ENCODE assay signal across 20 cellular contexts in genomic region chr1:94623560-94624148, GRCh38.
DNase-seq lines count a peak whose midpoint lies in the region; FAIRE-seq and TF ChIP-seq lines count a peak whose summit lies in the region.
"Had no signal": no experiment of that assay in that cellular context is flagged by ENCODE, and none has a peak within 500 bp of the region (broad histone marks: within the 10 kb centered on the region; RNA-seq: fewer than 3 reads in every experiment).

No MANE protein-coding gene starts in this region.

- H3K27ac ChIP-seq in astrocyte (ENCODE audit: low read depth, low read length) = peak overlapping the region; percentile 90
- H3K27ac ChIP-seq in suprapubic skin = no peak overlapping the region
- H3K27ac ChIP-seq: adrenal gland, BLaER1, vagina had no signal

- no peaks in the 10 kb centered on the region for H4K20me1 ChIP-seq in astrocyte (ENCODE audit: insufficient read depth, low read length)
- H4K20me1 ChIP-seq: BLaER1 had no signal

- H3K36me3 ChIP-seq in astrocyte (ENCODE audit: insufficient read depth, low read length) (no peaks in the 10 kb centered on the region), suprapubic skin (no peaks in the 10 kb centered on the region)
- H3K36me3 ChIP-seq: adrenal gland, BLaER1, vagina had no signal

- no peak for TF ChIP-seq EP300 in suprapubic skin (IDR thresholded peaks at IDR 0.05)

- H3K27ac Mint-ChIP-seq in HFFc6 = peak overlapping the region; percentile 97
- H3K27ac Mint-ChIP-seq in astrocyte (ENCODE audit: unreplicated experiment) = peak overlapping the region; percentile 94
- peak overlapping the region; percentile 90 for H3K27ac Mint-ChIP-seq in progenitor cell of endocrine pancreas
- H3K27ac Mint-ChIP-seq: stimulated activated memory B cell treated with anti-CD40 and anti-IgM and Interleukin-4, amounts not matched to agents 10 μg/mL and 1 μg/mL and 100 μg/mL, for 72 hours had no signal

- H3K4me3 ChIP-seq in astrocyte (ENCODE audit: insufficient read depth, low read depth, low read length) = no peak overlapping the region
- H3K4me3 ChIP-seq in suprapubic skin = no peak overlapping the region
- H3K4me3 ChIP-seq: adrenal gland, BLaER1, vagina had no signal

- TF ChIP-seq POLR2A in suprapubic skin (IDR thresholded peaks at IDR 0.05) = no peak

- H3K4me3 Mint-ChIP-seq in HFFc6 (no peak overlapping the region), astrocyte (ENCODE audit: unreplicated experiment) (no peak overlapping the region), progenitor cell of endocrine pancreas (ENCODE audit: low read depth) (no peak overlapping the region)
- H3K4me3 Mint-ChIP-seq: stimulated activated memory B cell treated with anti-CD40 and anti-IgM and Interleukin-4, amounts not matched to agents 10 μg/mL and 1 μg/mL and 100 μg/mL, for 72 hours had no signal

- peak overlapping the region; percentile 80 for H3K9ac ChIP-seq in astrocyte (ENCODE audit: low read length)
- H3K9ac ChIP-seq: BLaER1 had no signal

- H3K4me1 Mint-ChIP-seq in HFFc6 (ENCODE audit: low read depth) (peaks cover 54% of the 10 kb centered on the region), astrocyte (ENCODE audit: low read depth, unreplicated experiment) (peaks cover 36% of the 10 kb centered on the region), progenitor cell of endocrine pancreas (ENCODE audit: low read depth) (peaks cover 27% of the 10 kb centered on the region)
- H3K4me1 Mint-ChIP-seq: stimulated activated memory B cell treated with anti-CD40 and anti-IgM and Interleukin-4, amounts not matched to agents 10 μg/mL and 1 μg/mL and 100 μg/mL, for 72 hours had no signal

- H3K79me2 ChIP-seq in astrocyte (ENCODE audit: insufficient read depth, low read length) = no peaks in the 10 kb centered on the region

- no peak for TF ChIP-seq CTCF in HFFc6 (IDR thresholded peaks at IDR 0.05)
- no peak for TF ChIP-seq CTCF in astrocyte (IDR thresholded peaks at IDR 0.05; ENCODE audit: insufficient read depth, low read depth, low read length)
- no peak for TF ChIP-seq CTCF in progenitor cell of endocrine pancreas (IDR thresholded peaks at IDR 0.05; ENCODE audit: unreplicated experiment)
- TF ChIP-seq CTCF in suprapubic skin (IDR thresholded peaks at IDR 0.05) = no peak

- 0 out of 2 replicates have a peak, but pooled peaks cover 2% of the 10 kb centered on the region for H3K27me3 Mint-ChIP-seq in HFFc6 (ENCODE audit: insufficient read depth)
- H3K27me3 Mint-ChIP-seq in astrocyte (ENCODE audit: low read depth, unreplicated experiment) = no peaks in the 10 kb centered on the region
- no peaks in the 10 kb centered on the region for H3K27me3 Mint-ChIP-seq in progenitor cell of endocrine pancreas

- H3K4me1 ChIP-seq in astrocyte (ENCODE audit: insufficient read depth, low read length) = peaks cover 37% of the 10 kb centered on the region
- H3K4me1 ChIP-seq in suprapubic skin = peaks cover 20% of the 10 kb centered on the region
- H3K4me1 ChIP-seq: adrenal gland, BLaER1 had no signal

- DNase-seq in HFFc6 (no peak), astrocyte (ENCODE audit: low read depth) (peak; percentile 81), iPS-NIHi7 (ENCODE audit: extremely low spot score) (peak; percentile 59), progenitor cell of endocrine pancreas (ENCODE audit: low spot score, unreplicated experiment) (no peak), activated gamma-delta T cell treated with Interleukin-2 at 50 U/mL for 16 hours (no peak), NCI-H128 (lab: John Stamatoyannopoulos, UW; ENCODE audit: unreplicated experiment) (no peak), cortex of kidney (lab: John Stamatoyannopoulos, UW) (no peak), suprapubic skin (ENCODE audit: low spot score in 2 of 2) (no peak)
- DNase-seq: activated CD4-positive, alpha-beta T cell treated with anti-CD3 and anti-CD28 coated beads for 1 hour; foreskin fibroblast; KG1; NCI-H146; NCI-H510A treated with DMSO at 0.1 percent for 48 hours; PC-3; stimulated activated CD4-positive, alpha-beta T cell treated with anti-CD3 and anti-CD28 coated beads, Interleukin-4, amount 100 ng/mL, for 4 hours had no signal

- H3K27me3 ChIP-seq in astrocyte (ENCODE audit: insufficient read depth, low read length) (no peaks in the 10 kb centered on the region), suprapubic skin (no peaks in the 10 kb centered on the region)
- H3K27me3 ChIP-seq: adrenal gland, BLaER1, vagina had no signal

- H3K36me3 Mint-ChIP-seq in HFFc6 (ENCODE audit: low read depth) (peaks cover under 1% of the 10 kb centered on the region; the same call in 1 of the 2 replicates), astrocyte (ENCODE audit: low read depth, unreplicated experiment) (no peaks in the 10 kb centered on the region), progenitor cell of endocrine pancreas (ENCODE audit: insufficient read depth) (no peaks in the 10 kb centered on the region)
- H3K36me3 Mint-ChIP-seq: stimulated activated memory B cell treated with anti-CD40 and anti-IgM and Interleukin-4, amounts not matched to agents 10 μg/mL and 1 μg/mL and 100 μg/mL, for 72 hours had no signal

- no peak overlapping the region for H2AFZ ChIP-seq in astrocyte (ENCODE audit: low read depth, low read length)

- H3K4me2 ChIP-seq in astrocyte (ENCODE audit: low read length) = peak overlapping the region; percentile 68
- H3K4me2 ChIP-seq: BLaER1 had no signal

- H3K9me3 ChIP-seq in astrocyte (ENCODE audit: insufficient read depth, low read depth, low read length) (no peaks in the 10 kb centered on the region), suprapubic skin (no peaks in the 10 kb centered on the region)
- H3K9me3 ChIP-seq: adrenal gland, vagina had no signal

- FAIRE-seq in astrocyte (lab: Jason Lieb, UNC) = no peak
- FAIRE-seq: islet of Langerhans had no signal

- H3K9me3 Mint-ChIP-seq in HFFc6 (peaks cover 4% of the 10 kb centered on the region; the same call in 1 of the 2 replicates), astrocyte (ENCODE audit: unreplicated experiment) (peaks cover 10% of the 10 kb centered on the region), progenitor cell of endocrine pancreas (ENCODE audit: low read depth) (peaks cover under 1% of the 10 kb centered on the region)

- 56% methylated on average over 6 of the region's 8 CpGs for WGBS in suprapubic skin

Comparison
In these comparisons a context has a peak if more than half of its experiments do, and no peak if none do; other contexts are left out.
1. DNase-seq: peak in astrocyte (single experiment) and iPS-NIHi7 (single experiment); none in HFFc6 (single experiment), progenitor cell of endocrine pancreas (single experiment), activated gamma-delta T cell treated with Interleukin-2 at 50 U/mL for 16 hours (single experiment), NCI-H128 (single experiment), cortex of kidney (single experiment) and suprapubic skin (0 of 2).
2. Peak in every context shown above with its lines, with median percentiles within 50 percentile points of each other: H3K27ac Mint-ChIP-seq.